ENCODE assay signal across 30 cellular contexts in genomic region chr6:146587448-146587847, GRCh38. TPM values are rescaled to one million over a fixed set of nuclear protein-coding genes. Genes with fewer than 3 reads are reported as not detected.
"Had no signal": no experiment of that assay in that cellular context is flagged by ENCODE, and none has a peak within 500 bp of the region (broad histone marks: within the 10 kb centered on the region; RNA-seq: fewer than 3 reads in every experiment).

No MANE protein-coding gene starts in this region.

- H3K4me3 ChIP-seq: esophagus squamous epithelium, heart right ventricle, lower lobe of right lung, spleen, tibial nerve, uterus had no signal

- H3K9me3 Mint-ChIP-seq: activated T-cell treated with anti-CD3 and anti-CD28 coated beads, Interleukin-2, amount 50 U/mL, for 72 hours; nephron had no signal

- H3K9me3 ChIP-seq: esophagus squamous epithelium, heart right ventricle, lower lobe of right lung, uterus had no signal

- H3K36me3 ChIP-seq: esophagus squamous epithelium, heart right ventricle, lower lobe of right lung, spleen, tibial nerve, uterus had no signal

- H3K4me1 Mint-ChIP-seq: nephron had no signal

- FAIRE-seq: colon, endometrium, TTC549 had no signal

- ATAC-seq: activated T-cell treated with anti-CD3 and anti-CD28 coated beads, Interleukin-2, amount 50 U/mL, for 72 hours; right cardiac atrium had no signal

- H3K27ac ChIP-seq: epithelial cell of prostate, esophagus squamous epithelium, heart right ventricle, lower lobe of right lung, spleen, tibial nerve, uterus, VCaP had no signal

- H3K4me3 Mint-ChIP-seq: activated naive CD8-positive, alpha-beta T cell; activated T-cell treated with anti-CD3 and anti-CD28 coated beads, Interleukin-2, amount 50 U/mL, for 72 hours; nephron had no signal

- H3K4me1 ChIP-seq: esophagus squamous epithelium, lower lobe of right lung, tibial nerve, uterus had no signal

- H3K36me3 Mint-ChIP-seq: activated naive CD8-positive, alpha-beta T cell had no signal

- H3K27me3 ChIP-seq: esophagus squamous epithelium, heart right ventricle, spleen, tibial nerve, uterus had no signal

- DNase-seq: activated CD4-positive, alpha-beta T cell treated with anti-CD3 and anti-CD28 coated beads for 4 hours; activated CD4-positive, alpha-beta T cell treated with anti-CD3 and anti-CD28 coated beads, Interleukin-2, amount 50 U/mL, for 4 hours; activated naive CD4-positive, alpha-beta T cell; activated T-cell treated with anti-CD3 and anti-CD28 coated beads for 4 hours; activated T-cell treated with anti-CD3 and anti-CD28 coated beads, Interleukin-2, amount 50 U/mL, for 72 hours; anterior cingulate cortex; dermis blood vessel endothelial cell; effector CD4-positive, alpha-beta T cell; esophagus squamous epithelium; foreskin melanocyte; heart right ventricle; lower lobe of right lung; mesenchymal stem cell; posterior cingulate gyrus; right cardiac atrium; spleen; stimulated activated naive CD4-positive, alpha-beta T cell treated with Interleukin-2 at 50 U/mL for 16 hours; uterus had no signal

- H3K27me3 Mint-ChIP-seq: activated naive CD8-positive, alpha-beta T cell had no signal

- H3K27ac Mint-ChIP-seq: activated naive CD8-positive, alpha-beta T cell; activated T-cell treated with anti-CD3 and anti-CD28 coated beads, Interleukin-2, amount 50 U/mL, for 72 hours; nephron had no signal

RNA-seq across cellular contexts. Expression of gene ADGB, which starts 11.3 kb away (rescaled TPM):
- total RNA-seq: dermis blood vessel endothelial cell, glomerular endothelial cell, kidney epithelial cell, mononuclear cell, right cardiac atrium, tibial nerve had no signal
- polyA plus RNA-seq: adipose tissue, heart right ventricle, right cardiac atrium, spleen had no signal
